Comparison of ENCODE assay signal across 8 cellular contexts in genomic region chr1:193211539-193211938, GRCh38. TPM values are rescaled to one million over a fixed set of nuclear protein-coding genes. Genes with fewer than 3 reads are reported as not detected.
DNase-seq lines count a peak whose midpoint lies in the region; ATAC-seq, FAIRE-seq and TF ChIP-seq lines count a peak whose summit lies in the region.

No MANE protein-coding gene starts in this region.

- no peak for FAIRE-seq in urothelium cell line (lab: Jason Lieb, UNC)

- POLR2A ChIA-PET in MCF 10A (lab: Yijun Ruan, JAX), result no interaction called here

- H3K36me3 ChIP-seq in breast epithelium, result no peaks in the 10 kb centered on the region

- H3K27me3 Mint-ChIP-seq in MCF 10A (ENCODE audit: insufficient read depth, unreplicated experiment), result no peaks in the 10 kb centered on the region

- peak overlapping the region; percentile 69 for H3K27ac Mint-ChIP-seq in MCF 10A (ENCODE audit: low read depth, unreplicated experiment)

- H3K4me1 ChIP-seq in breast epithelium, result no peaks in the 10 kb centered on the region

- DNase-seq in MCF 10A (ENCODE audit: unreplicated experiment) (peak; percentile 68), breast epithelium (ENCODE audit: low spot score in 2 of 2) (no peak), cardiac fibroblast (ENCODE audit: low read depth in 2 of 2) (peak; percentile 66 to 95), urothelium cell line (ENCODE audit: low spot score) (peak; percentile 0), NCI-H1694 treated with DMSO at 0.1 percent for 48 hours (lab: John Stamatoyannopoulos, UW) (no peak), omental fat pad (ENCODE audit: low spot score) (no peak), DMS79 treated with DMSO at 0.1 percent for 48 hours (lab: John Stamatoyannopoulos, UW) (no peak)

- BruUV-seq in MCF 10A (replicated peaks; lab: Mats Ljungman, UMichigan), result no TSS peak

- H3K4me1 Mint-ChIP-seq in MCF 10A (ENCODE audit: insufficient read depth, unreplicated experiment), result peaks cover 22% of the 10 kb centered on the region

- H3K36me3 Mint-ChIP-seq in MCF 10A (ENCODE audit: insufficient read depth, unreplicated experiment), result peaks cover 70% of the 10 kb centered on the region

- H3K4me3 Mint-ChIP-seq in MCF 10A (ENCODE audit: unreplicated experiment), result no peak overlapping the region

- TF ChIP-seq POLR2A in breast epithelium (IDR thresholded peaks at IDR 0.05), result no peak

- H3K4me3 ChIP-seq in breast epithelium (no peak overlapping the region), cardiac fibroblast (replicated peaks in 1 of 2; ENCODE audit: low read depth in 2 of 2, low read length in 2 of 2) (no peak overlapping the region)

- no peak overlapping the region for H3K27ac ChIP-seq in breast epithelium

- H3K27me3 ChIP-seq in breast epithelium, result no peaks in the 10 kb centered on the region

- CTCF ChIA-PET in MCF 10A (lab: Yijun Ruan, JAX), result no interaction called here

- intact Hi-C loops in MCF 10A (cut with micrococcal nuclease), result no loop called here
- intact Hi-C loops in breast epithelium (cut with DNase I; ENCODE audit: low total_unique reads), result no loop called here

- no peak for TF ChIP-seq CTCF in MCF 10A (IDR thresholded peaks at IDR 0.05; ENCODE audit: unreplicated experiment)
- TF ChIP-seq CTCF in breast epithelium (IDR thresholded peaks at IDR 0.05), result no peak
- no peak for TF ChIP-seq CTCF in cardiac fibroblast (IDR thresholded peaks at IDR 0.05; ENCODE audit: low read depth, low read length)
- no peak for TF ChIP-seq CTCF in omental fat pad (IDR thresholded peaks at IDR 0.05)

- ATAC-seq in HG03280 (IDR thresholded peaks at IDR 0.05; ENCODE audit: unreplicated experiment) (peak; percentile 62), omental fat pad (ENCODE audit: low FRiP score) (no peak)

- H3K9me3 ChIP-seq in breast epithelium, result peaks cover 0 to 11% of the 10 kb centered on the region in 2 donors

- peaks cover 28% of the 10 kb centered on the region for H3K9me3 Mint-ChIP-seq in MCF 10A (ENCODE audit: unreplicated experiment)

RNA-seq across cellular contexts. Expression of gene B3GALT2, which starts 25.1 kb away (rescaled TPM):
- total RNA-seq in MCF 10A (2022) (not detected in 2 replicates), breast epithelium (under 1 TPM; 0.29 to 0.33 (median 0.32) TPM), omental fat pad (1 to 10 TPM in 2 of 4 donors, under 1 TPM in 2; 0.25 to 1.3 (median 0.74) TPM)

Comparison
In these comparisons a context has a peak if more than half of its experiments do, and no peak if none do; other contexts are left out.
1. DNase-seq: peak in MCF 10A (single experiment), cardiac fibroblast (2 of 2) and urothelium cell line (single experiment); none in breast epithelium (0 of 2), NCI-H1694 treated with DMSO at 0.1 percent for 48 hours (single experiment), omental fat pad (single experiment) and DMS79 treated with DMSO at 0.1 percent for 48 hours (single experiment).